In the genomic region with DNA sequence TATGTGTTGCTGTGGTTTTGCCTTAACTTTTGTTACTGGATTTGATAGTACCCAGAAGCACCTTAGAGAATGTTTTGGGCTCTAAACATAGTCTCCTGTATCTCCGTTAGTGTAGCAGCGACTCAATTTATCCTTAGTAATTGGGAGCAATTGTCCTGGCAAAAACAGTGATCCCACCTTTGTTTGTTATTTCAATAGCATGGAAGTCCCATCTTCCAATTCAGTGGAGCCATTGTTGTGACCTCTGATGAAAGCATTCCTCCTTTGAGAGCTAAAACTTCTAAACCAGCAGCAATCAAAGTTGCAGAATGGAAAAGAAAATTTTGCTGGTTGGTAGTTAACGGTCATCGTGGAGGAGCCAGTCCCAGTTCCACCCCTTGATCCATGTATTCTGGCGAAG, we compare ENCODE assay signal across 7 cellular contexts.
"Had no signal": no experiment of that assay in that cellular context is flagged by ENCODE, and none has a peak within 500 bp of the region (broad histone marks: within the 10 kb centered on the region; RNA-seq: fewer than 3 reads in every experiment).

No MANE protein-coding gene starts in this region.

- H2AFZ ChIP-seq: GM23248 had no signal

- H3K4me1 Mint-ChIP-seq: IgD-negative memory B cell had no signal

- H3K9me3 ChIP-seq: HAP-1 had no signal

- H3K4me3 Mint-ChIP-seq: HFFc6, IgD-negative memory B cell had no signal

- H3K36me3 ChIP-seq: HAP-1 had no signal

- DNase-seq: GM23248, GOT3, H7, HFFc6 had no signal

- H3K9me3 Mint-ChIP-seq: HFFc6 had no signal

- ATAC-seq: HCT116 had no signal

- H3K27me3 Mint-ChIP-seq: IgD-negative memory B cell had no signal

- H3K9ac ChIP-seq: GM23248 had no signal

- H3K4me1 ChIP-seq: HAP-1 had no signal

- H3K4me3 ChIP-seq: GM23248, HAP-1 had no signal

- H3K27ac ChIP-seq: GM23248 had no signal

- H3K27ac Mint-ChIP-seq: HFFc6 had no signal
